11 cellular contexts compared by ENCODE assay signal in genomic region chr5:71891856-71892255, GRCh38.
DNase-seq lines count a peak whose midpoint lies in the region; TF ChIP-seq lines count a peak whose summit lies in the region.
"Had no signal": no experiment of that assay in that cellular context is flagged by ENCODE, and none has a peak within 500 bp of the region (broad histone marks: within the 10 kb centered on the region; RNA-seq: fewer than 3 reads in every experiment).

No MANE protein-coding gene starts in this region.

- peaks cover 7% of the 10 kb centered on the region for H3K4me1 ChIP-seq in testis

- 34 to 43% methylated on average over 4 of the region's 4 CpGs for WGBS in testis, 2 donors

- DNase-seq in HK-2 (ENCODE audit: unreplicated experiment) (peak; percentile 6), dedifferentiated amniotic fluid mesenchymal stem cell (ENCODE audit: extremely low spot score) (peak; percentile 37), iPS-NIHi7 (ENCODE audit: extremely low spot score) (peak; percentile 61), testis (peak; percentile 28), globus pallidus (ENCODE audit: low spot score) (no peak)
- no peak for DNase-seq in activated CD4-positive, alpha-beta T cell treated with anti-CD3 and anti-CD28 coated beads for 4 hours
- no peak for DNase-seq in activated CD4-positive, CD25-positive, alpha-beta regulatory T cell treated with anti-CD3 and anti-CD28 coated beads, Interleukin-2, amount 50 U/mL, for 72 hours
- DNase-seq: immature natural killer cell; ovary; stimulated activated CD4-positive, alpha-beta T cell treated with anti-CD3 and anti-CD28 coated beads, Interleukin-2, amount 100 ng/mL, for 48 hours; stomach had no signal

- intact Hi-C loops in testis (cut with DNase I; ENCODE audit: low total_unique reads), result no loop called here

- no peaks in the 10 kb centered on the region for H3K36me3 ChIP-seq in testis (ENCODE audit: low read depth, missing control alignments)
- H3K36me3 ChIP-seq: ovary, stomach had no signal

- H3K27me3 ChIP-seq in testis, result no peaks in the 10 kb centered on the region
- H3K27me3 ChIP-seq: ovary had no signal

- H3K27ac ChIP-seq in testis, result no peak overlapping the region
- H3K27ac ChIP-seq: ovary had no signal

- H3K9me3 ChIP-seq in testis, result no peaks in the 10 kb centered on the region
- H3K9me3 ChIP-seq: ovary, stomach had no signal

- no peak for TF ChIP-seq CTCF in testis (IDR thresholded peaks at IDR 0.05)

- no peak overlapping the region for H3K4me3 ChIP-seq in testis
- H3K4me3 ChIP-seq: ovary, stomach had no signal

- no peak for TF ChIP-seq POLR2A in testis (IDR thresholded peaks at IDR 0.05)

Comparison
In these comparisons a context has a peak if more than half of its experiments do, and no peak if none do; other contexts are left out.
1. DNase-seq: peak in HK-2 (single experiment), dedifferentiated amniotic fluid mesenchymal stem cell (single experiment), iPS-NIHi7 (single experiment) and testis (single experiment); none in globus pallidus (single experiment), activated CD4-positive, alpha-beta T cell treated with anti-CD3 and anti-CD28 coated beads for 4 hours (0 of 2) and activated CD4-positive, CD25-positive, alpha-beta regulatory T cell treated with anti-CD3 and anti-CD28 coated beads, Interleukin-2, amount 50 U/mL, for 72 hours (single experiment).